9 cellular contexts compared by ENCODE assay signal in genomic region chr11:68037481-68038225, GRCh38. TPM values are rescaled to one million over a fixed set of nuclear protein-coding genes. Genes with fewer than 3 reads are reported as not detected.
DNase-seq lines count a peak whose midpoint lies in the region; ATAC-seq and TF ChIP-seq lines count a peak whose summit lies in the region.
"Had no signal": no experiment of that assay in that cellular context is flagged by ENCODE, and none has a peak within 500 bp of the region (broad histone marks: within the 10 kb centered on the region; RNA-seq: fewer than 3 reads in every experiment).

No MANE protein-coding gene starts in this region.

- H3K4me3 ChIP-seq in cardiac muscle cell (no peak overlapping the region), uterus (no peak overlapping the region)

- no peaks in the 10 kb centered on the region for H3K27me3 Mint-ChIP-seq in activated naive CD8-positive, alpha-beta T cell treated with anti-CD3 and anti-CD28 coated beads, Interleukin-2, amount 50 U/mL, for 24 hours

- no peaks in the 10 kb centered on the region for H3K27me3 ChIP-seq in cardiac muscle cell
- no peaks in the 10 kb centered on the region for H3K27me3 ChIP-seq in uterus

- peak overlapping the region; percentile 87 for H3K27ac Mint-ChIP-seq in activated naive CD8-positive, alpha-beta T cell treated with anti-CD3 and anti-CD28 coated beads, Interleukin-2, amount 50 U/mL, for 24 hours

- TF ChIP-seq POLR2A in uterus (IDR thresholded peaks at IDR 0.05), result no peak

- TF ChIP-seq CTCF in cardiac muscle cell (IDR thresholded peaks at IDR 0.05; ENCODE audit: low read depth, low read length) (no peak), uterus (IDR thresholded peaks at IDR 0.05) (no peak)

- H3K9me3 ChIP-seq in cardiac muscle cell (ENCODE audit: low read depth), result no peaks in the 10 kb centered on the region
- no peaks in the 10 kb centered on the region for H3K9me3 ChIP-seq in uterus

- H3K9me3 Mint-ChIP-seq in activated naive CD8-positive, alpha-beta T cell treated with anti-CD3 and anti-CD28 coated beads, Interleukin-2, amount 50 U/mL, for 24 hours, result no peaks in the 10 kb centered on the region

- peaks cover 22% of the 10 kb centered on the region for H3K4me1 Mint-ChIP-seq in activated naive CD8-positive, alpha-beta T cell treated with anti-CD3 and anti-CD28 coated beads, Interleukin-2, amount 50 U/mL, for 24 hours

- ATAC-seq in activated naive CD8-positive, alpha-beta T cell treated with anti-CD3 and anti-CD28 coated beads, Interleukin-2, amount 50 U/mL, for 24 hours, result no peak
- no peak for ATAC-seq in GM18858 (IDR thresholded peaks at IDR 0.05; ENCODE audit: unreplicated experiment)
- no peak for ATAC-seq in SK-N-SH treated with all-trans-retinoic acid at 6 μM for 48 hours

- H3K27ac ChIP-seq in cardiac muscle cell, result peak overlapping the region; percentile 88
- H3K27ac ChIP-seq in uterus, result peak overlapping the region; percentile 87 to 91

- H3K36me3 ChIP-seq in cardiac muscle cell, result peaks cover 7% of the 10 kb centered on the region
- H3K36me3 ChIP-seq in uterus, result no peaks in the 10 kb centered on the region

- DNase-seq in cardiac muscle cell (ENCODE audit: low read depth in 1 of 2, low spot score in 1 of 2), result no peak
- no peak for DNase-seq in cardiac septum (ENCODE audit: low spot score)
- DNase-seq in activated naive CD8-positive, alpha-beta T cell treated with anti-CD3 and anti-CD28 coated beads, Interleukin-2, amount 50 U/mL, for 24 hours, result no peak
- DNase-seq in midbrain (lab: John Stamatoyannopoulos, UW), result peak; percentile 30
- DNase-seq in uterus, result no peak
- DNase-seq in NCI-H1417 (lab: John Stamatoyannopoulos, UW), result no peak

- peak overlapping the region; percentile 26 for H3K4me3 Mint-ChIP-seq in activated naive CD8-positive, alpha-beta T cell treated with anti-CD3 and anti-CD28 coated beads, Interleukin-2, amount 50 U/mL, for 24 hours

- peaks cover 3% of the 10 kb centered on the region for H3K36me3 Mint-ChIP-seq in activated naive CD8-positive, alpha-beta T cell treated with anti-CD3 and anti-CD28 coated beads, Interleukin-2, amount 50 U/mL, for 24 hours (ENCODE audit: low read depth)

- H3K4me1 ChIP-seq in cardiac muscle cell (ENCODE audit: low read depth), result peaks cover 24% of the 10 kb centered on the region
- H3K4me1 ChIP-seq in uterus, result peaks cover 5 to 9% of the 10 kb centered on the region in 2 donors

- intact Hi-C loops in cardiac septum (cut with DNase I), result no loop called here
- intact Hi-C loops in uterus (cut with DNase I; ENCODE audit: low total_unique reads), result no loop called here

TF ChIP-seq in SK-N-SH treated with all-trans-retinoic acid at 6 μM for 48 hours, 23 proteins besides CTCF, POLR2A, EP300 and RAD21:
- no peak for TF ChIP-seq ZNF8 (CRISPR knock-in tag; IDR thresholded peaks at IDR 0.05)

RNA-seq across cellular contexts. Expression of gene TCIRG1, which starts 1.2 kb away (rescaled TPM):
- total RNA-seq in cardiac muscle cell (35.4 and 55.8 TPM in 2 replicates), cardiac septum (26.5 TPM), uterus (100 to 1,000 TPM in 2 of 4 donors, 10 to 100 TPM in 2; 62.1 to 162 (median 115) TPM)
- polyA plus RNA-seq in cardiac muscle cell, result 19.4 and 47.5 TPM in 2 replicates

RNA-seq across cellular contexts. Expression of gene NDUFS8, which starts 7.2 kb away (rescaled TPM):
- total RNA-seq in cardiac muscle cell (330 and 471 TPM in 2 replicates), cardiac septum (315 TPM), uterus (100 to 1,000 TPM in 2 of 4 donors, 10 to 100 TPM in 2; 53.4 to 291 (median 139) TPM)
- polyA plus RNA-seq in cardiac muscle cell, result 473 and 540 TPM in 2 replicates

RNA-seq across cellular contexts. Expression of gene ALDH3B1, which starts 27.5 kb away (rescaled TPM):
- total RNA-seq in cardiac muscle cell, result 0.45 and 1.2 TPM in 2 replicates
- 0.55 and 0.66 TPM in 2 replicates for polyA plus RNA-seq in cardiac muscle cell
- 5.1 TPM for total RNA-seq in cardiac septum
- total RNA-seq in uterus, result 1 to 10 TPM; 2.3 to 5.7 (median 4.0) TPM
- total RNA-seq: activated CD8-positive, alpha-beta memory T cell treated with anti-CD3 and anti-CD28 coated beads for 36 hours had no signal

RNA-seq across cellular contexts. Expression of gene UNC93B1, which starts 33.8 kb away (rescaled TPM):
- total RNA-seq in cardiac muscle cell (13.6 and 24.0 TPM in 2 replicates), cardiac septum (5.3 TPM), uterus (10 to 100 TPM in 3 of 4 donors, 1 to 10 TPM in 1; 4.1 to 24.3 (median 13.2) TPM)
- 13.2 and 20.0 TPM in 2 replicates for polyA plus RNA-seq in cardiac muscle cell
